Comparison of ENCODE assay signal across 19 cellular contexts in the genomic region with DNA sequence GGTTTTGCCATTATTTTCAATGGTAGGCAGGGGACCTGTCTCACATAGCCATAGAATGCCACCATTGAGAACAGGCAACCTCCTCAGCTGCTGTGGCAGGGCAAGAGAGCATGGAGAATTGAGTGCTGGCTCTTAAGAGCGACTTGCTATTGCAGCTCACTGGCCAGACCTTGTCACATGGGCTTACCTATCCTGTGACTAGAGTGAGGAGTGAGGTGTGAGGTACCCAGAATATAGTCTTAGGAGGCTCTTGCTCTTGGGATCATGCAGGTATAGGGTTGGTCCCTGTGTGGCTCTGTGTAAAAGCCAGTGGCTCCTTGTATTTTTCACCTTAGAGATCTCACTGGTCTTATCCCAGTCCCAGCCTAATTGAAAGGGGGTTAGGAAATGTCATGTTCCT.
"Had no signal": no experiment of that assay in that cellular context is flagged by ENCODE, and none has a peak within 500 bp of the region (broad histone marks: within the 10 kb centered on the region; RNA-seq: fewer than 3 reads in every experiment).

No MANE protein-coding gene starts in this region.

- H2AFZ ChIP-seq: hepatocyte had no signal

- H3K27me3 ChIP-seq: foreskin keratinocyte, hepatocyte, pancreas, suprapubic skin, thyroid gland had no signal

- H3K4me1 ChIP-seq: foreskin keratinocyte, pancreas, suprapubic skin, thyroid gland had no signal

- H3K4me1 Mint-ChIP-seq: naive B cell had no signal

- H3K9me3 ChIP-seq: pancreas, suprapubic skin, thyroid gland had no signal

- H3K36me3 ChIP-seq: pancreas, suprapubic skin, thyroid gland had no signal

- H3K27ac ChIP-seq: foreskin keratinocyte, hepatocyte, pancreas, suprapubic skin, thyroid gland had no signal

- H3K4me2 ChIP-seq: hepatocyte had no signal

- H3K9me3 Mint-ChIP-seq: endodermal cell, naive B cell, nephron, type B pancreatic cell had no signal

- H3K36me3 Mint-ChIP-seq: naive B cell, type B pancreatic cell had no signal

- DNase-seq: effector CD4-positive, alpha-beta T cell; endodermal cell; erythroblast; foreskin keratinocyte; left colon; mesendoderm; naive B cell; occipital lobe; pancreas; right cardiac atrium; small intestine; stimulated activated CD4-positive, alpha-beta T cell treated with anti-CD3 and anti-CD28 coated beads, Interleukin-12 subunit alpha, Interleukin-12 subunit beta, amount 100 ng/mL, for 4 hours; stimulated activated naive CD4-positive, alpha-beta T cell; thyroid gland had no signal

- H3K27ac Mint-ChIP-seq: endodermal cell, nephron, progenitor cell of endocrine pancreas, type B pancreatic cell had no signal

- H3K27me3 Mint-ChIP-seq: naive B cell, progenitor cell of endocrine pancreas had no signal

- H3K4me3 Mint-ChIP-seq: endodermal cell, naive B cell, nephron, type B pancreatic cell had no signal

- ATAC-seq: foreskin keratinocyte, left colon, pancreas had no signal

- H3K79me2 ChIP-seq: hepatocyte had no signal

- H3K4me3 ChIP-seq: hepatocyte, pancreas, suprapubic skin, thyroid gland had no signal
